1 cellular context compared by ENCODE assay signal in genomic region chr7:21426958-21427860, GRCh38.
TF ChIP-seq lines count a peak whose summit lies in the region.

No MANE protein-coding gene starts in this region.

TF ChIP-seq in HepG2, 621 proteins besides CTCF, POLR2A, EP300 and RAD21 (continued from another document and continues in another):
- TF ChIP-seq ZNF281 (CRISPR knock-in tag; IDR thresholded peaks at IDR 0.05; ENCODE audit: borderline replicate concordance) = 0 out of 2 replicates have a peak, but pooled peaks have one; percentile 29
- TF ChIP-seq SP2 (CRISPR knock-in tag; IDR thresholded peaks at IDR 0.05) = peak; percentile 68
- TF ChIP-seq, protein P1, sequence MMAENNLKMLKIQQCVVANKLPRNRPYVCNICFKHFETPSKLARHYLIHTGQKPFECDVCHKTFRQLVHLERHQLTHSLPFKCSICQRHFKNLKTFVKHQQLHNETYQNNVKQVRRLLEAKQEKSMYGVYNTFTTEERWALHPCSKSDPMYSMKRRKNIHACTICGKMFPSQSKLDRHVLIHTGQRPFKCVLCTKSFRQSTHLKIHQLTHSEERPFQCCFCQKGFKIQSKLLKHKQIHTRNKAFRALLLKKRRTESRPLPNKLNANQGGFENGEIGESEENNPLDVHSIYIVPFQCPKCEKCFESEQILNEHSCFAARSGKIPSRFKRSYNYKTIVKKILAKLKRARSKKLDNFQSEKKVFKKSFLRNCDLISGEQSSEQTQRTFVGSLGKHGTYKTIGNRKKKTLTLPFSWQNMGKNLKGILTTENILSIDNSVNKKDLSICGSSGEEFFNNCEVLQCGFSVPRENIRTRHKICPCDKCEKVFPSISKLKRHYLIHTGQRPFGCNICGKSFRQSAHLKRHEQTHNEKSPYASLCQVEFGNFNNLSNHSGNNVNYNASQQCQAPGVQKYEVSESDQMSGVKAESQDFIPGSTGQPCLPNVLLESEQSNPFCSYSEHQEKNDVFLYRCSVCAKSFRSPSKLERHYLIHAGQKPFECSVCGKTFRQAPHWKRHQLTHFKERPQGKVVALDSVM (CRISPR knock-in tag; IDR thresholded peaks at IDR 0.05) = peak; percentile 45; the same call in 1 of the 2 replicates
- no peak for TF ChIP-seq CENPX (CRISPR knock-in tag; IDR thresholded peaks at IDR 0.05)
- no peak for TF ChIP-seq EEA1 (CRISPR knock-in tag; IDR thresholded peaks at IDR 0.05; ENCODE audit: borderline replicate concordance)
- no peak for TF ChIP-seq HNRNPH1 (optimal IDR thresholded peaks at IDR 0.05; ENCODE audit: low read depth, low read length)
- no peak for TF ChIP-seq NR1H2 (CRISPR knock-in tag; IDR thresholded peaks at IDR 0.05; ENCODE audit: borderline replicate concordance, low read depth)
- 0 out of 2 replicates have a peak, but pooled peaks have one; percentile 49 for TF ChIP-seq ZNF615 (CRISPR knock-in tag; IDR thresholded peaks at IDR 0.05; ENCODE audit: borderline replicate concordance)
- no peak for TF ChIP-seq PHB2 (IDR thresholded peaks at IDR 0.05; ENCODE audit: partially characterized antibody)
- TF ChIP-seq TOE1 (CRISPR knock-in tag; IDR thresholded peaks at IDR 0.05) = no peak
- TF ChIP-seq KDM3A (CRISPR knock-in tag; IDR thresholded peaks at IDR 0.05; ENCODE audit: low read depth) = peak; percentile 64
- TF ChIP-seq FOXK1 (CRISPR knock-in tag; IDR thresholded peaks at IDR 0.05; ENCODE audit: borderline replicate concordance, low read depth) = peak; percentile 51; the same call in 1 of the 2 replicates
- no peak for TF ChIP-seq ZNF644 (CRISPR knock-in tag; IDR thresholded peaks at IDR 0.05; ENCODE audit: low read depth)
- TF ChIP-seq SIX1 (CRISPR knock-in tag; IDR thresholded peaks at IDR 0.05; ENCODE audit: borderline replicate concordance) = no peak
- TF ChIP-seq ATAD3A (CRISPR knock-in tag; IDR thresholded peaks at IDR 0.05) = no peak
- TF ChIP-seq, protein P2, sequence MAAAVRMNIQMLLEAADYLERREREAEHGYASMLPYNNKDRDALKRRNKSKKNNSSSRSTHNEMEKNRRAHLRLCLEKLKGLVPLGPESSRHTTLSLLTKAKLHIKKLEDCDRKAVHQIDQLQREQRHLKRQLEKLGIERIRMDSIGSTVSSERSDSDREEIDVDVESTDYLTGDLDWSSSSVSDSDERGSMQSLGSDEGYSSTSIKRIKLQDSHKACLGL (CRISPR knock-in tag; IDR thresholded peaks at IDR 0.05) = peak; percentile 99; the same call in 1 of the 2 replicates
- no peak for TF ChIP-seq ZSCAN21 (CRISPR knock-in tag; IDR thresholded peaks at IDR 0.05; ENCODE audit: borderline replicate concordance)
- TF ChIP-seq, protein P3, sequence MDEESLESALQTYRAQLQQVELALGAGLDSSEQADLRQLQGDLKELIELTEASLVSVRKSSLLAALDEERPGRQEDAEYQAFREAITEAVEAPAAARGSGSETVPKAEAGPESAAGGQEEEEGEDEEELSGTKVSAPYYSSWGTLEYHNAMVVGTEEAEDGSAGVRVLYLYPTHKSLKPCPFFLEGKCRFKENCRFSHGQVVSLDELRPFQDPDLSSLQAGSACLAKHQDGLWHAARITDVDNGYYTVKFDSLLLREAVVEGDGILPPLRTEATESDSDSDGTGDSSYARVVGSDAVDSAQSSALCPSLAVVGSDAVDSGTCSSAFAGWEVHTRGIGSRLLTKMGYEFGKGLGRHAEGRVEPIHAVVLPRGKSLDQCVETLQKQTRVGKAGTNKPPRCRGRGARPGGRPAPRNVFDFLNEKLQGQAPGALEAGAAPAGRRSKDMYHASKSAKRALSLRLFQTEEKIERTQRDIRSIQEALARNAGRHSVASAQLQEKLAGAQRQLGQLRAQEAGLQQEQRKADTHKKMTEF (CRISPR knock-in tag; IDR thresholded peaks at IDR 0.05) = peak; percentile 78
- no peak for TF ChIP-seq PAF1 (CRISPR knock-in tag; IDR thresholded peaks at IDR 0.05)
- TF ChIP-seq, protein P4, sequence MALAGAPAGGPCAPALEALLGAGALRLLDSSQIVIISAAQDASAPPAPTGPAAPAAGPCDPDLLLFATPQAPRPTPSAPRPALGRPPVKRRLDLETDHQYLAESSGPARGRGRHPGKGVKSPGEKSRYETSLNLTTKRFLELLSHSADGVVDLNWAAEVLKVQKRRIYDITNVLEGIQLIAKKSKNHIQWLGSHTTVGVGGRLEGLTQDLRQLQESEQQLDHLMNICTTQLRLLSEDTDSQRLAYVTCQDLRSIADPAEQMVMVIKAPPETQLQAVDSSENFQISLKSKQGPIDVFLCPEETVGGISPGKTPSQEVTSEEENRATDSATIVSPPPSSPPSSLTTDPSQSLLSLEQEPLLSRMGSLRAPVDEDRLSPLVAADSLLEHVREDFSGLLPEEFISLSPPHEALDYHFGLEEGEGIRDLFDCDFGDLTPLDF (CRISPR knock-in tag; IDR thresholded peaks at IDR 0.05) = peak; percentile 83
- TF ChIP-seq SUZ12 (IDR thresholded peaks at IDR 0.05; ENCODE audit: low read depth, low read length) = peak; percentile 71
- TF ChIP-seq MEIS2 (CRISPR knock-in tag; IDR thresholded peaks at IDR 0.05) = no peak
- peak; percentile 39 for TF ChIP-seq RBM39 (IDR thresholded peaks at IDR 0.05; ENCODE audit: low read depth, low read length, poor library complexity, severe bottlenecking)
- TF ChIP-seq REPIN1 (CRISPR knock-in tag; IDR thresholded peaks at IDR 0.05; ENCODE audit: borderline replicate concordance, low read depth) = peak; percentile 12; the same call in 1 of the 2 replicates
- no peak for TF ChIP-seq ZNF232 (CRISPR knock-in tag; IDR thresholded peaks at IDR 0.05; ENCODE audit: borderline replicate concordance)
- no peak for TF ChIP-seq ZNF292 (CRISPR knock-in tag; IDR thresholded peaks at IDR 0.05; ENCODE audit: borderline replicate concordance, low read depth)
- no peak for TF ChIP-seq TRIM24 (CRISPR knock-in tag; IDR thresholded peaks at IDR 0.05)
- TF ChIP-seq FOXO1 (CRISPR knock-in tag; IDR thresholded peaks at IDR 0.05) = peak; percentile 54; the same call in 1 of the 2 replicates
- TF ChIP-seq HOXD1 (CRISPR knock-in tag; IDR thresholded peaks at IDR 0.05) = peak; percentile 43; the same call in 1 of the 2 replicates
- no peak for TF ChIP-seq ZNF225 (CRISPR knock-in tag; IDR thresholded peaks at IDR 0.05)
- TF ChIP-seq, protein P5, sequence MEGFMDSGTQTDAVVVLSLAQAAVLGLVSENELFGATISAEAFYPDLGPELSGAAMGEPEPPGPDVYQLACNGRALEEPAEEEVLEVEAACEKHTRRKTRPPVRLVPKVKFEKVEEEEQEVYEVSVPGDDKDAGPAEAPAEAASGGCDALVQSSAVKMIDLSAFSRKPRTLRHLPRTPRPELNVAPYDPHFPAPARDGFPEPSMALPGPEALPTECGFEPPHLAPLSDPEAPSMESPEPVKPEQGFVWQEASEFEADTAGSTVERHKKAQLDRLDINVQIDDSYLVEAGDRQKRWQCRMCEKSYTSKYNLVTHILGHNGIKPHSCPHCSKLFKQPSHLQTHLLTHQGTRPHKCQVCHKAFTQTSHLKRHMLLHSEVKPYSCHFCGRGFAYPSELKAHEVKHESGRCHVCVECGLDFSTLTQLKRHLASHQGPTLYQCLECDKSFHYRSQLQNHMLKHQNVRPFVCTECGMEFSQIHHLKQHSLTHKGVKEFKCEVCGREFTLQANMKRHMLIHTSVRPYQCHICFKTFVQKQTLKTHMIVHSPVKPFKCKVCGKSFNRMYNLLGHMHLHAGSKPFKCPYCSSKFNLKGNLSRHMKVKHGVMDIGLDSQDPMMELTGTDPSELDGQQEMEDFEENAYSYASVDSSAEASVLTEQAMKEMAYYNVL (CRISPR knock-in tag; IDR thresholded peaks at IDR 0.05; ENCODE audit: borderline replicate concordance) = peak; percentile 29; the same call in 1 of the 2 replicates
- TF ChIP-seq TIGD3 (CRISPR knock-in tag; IDR thresholded peaks at IDR 0.05; ENCODE audit: borderline replicate concordance) = no peak
- no peak for TF ChIP-seq ZKSCAN8 (CRISPR knock-in tag; IDR thresholded peaks at IDR 0.05; ENCODE audit: borderline replicate concordance)
- TF ChIP-seq, protein P6, sequence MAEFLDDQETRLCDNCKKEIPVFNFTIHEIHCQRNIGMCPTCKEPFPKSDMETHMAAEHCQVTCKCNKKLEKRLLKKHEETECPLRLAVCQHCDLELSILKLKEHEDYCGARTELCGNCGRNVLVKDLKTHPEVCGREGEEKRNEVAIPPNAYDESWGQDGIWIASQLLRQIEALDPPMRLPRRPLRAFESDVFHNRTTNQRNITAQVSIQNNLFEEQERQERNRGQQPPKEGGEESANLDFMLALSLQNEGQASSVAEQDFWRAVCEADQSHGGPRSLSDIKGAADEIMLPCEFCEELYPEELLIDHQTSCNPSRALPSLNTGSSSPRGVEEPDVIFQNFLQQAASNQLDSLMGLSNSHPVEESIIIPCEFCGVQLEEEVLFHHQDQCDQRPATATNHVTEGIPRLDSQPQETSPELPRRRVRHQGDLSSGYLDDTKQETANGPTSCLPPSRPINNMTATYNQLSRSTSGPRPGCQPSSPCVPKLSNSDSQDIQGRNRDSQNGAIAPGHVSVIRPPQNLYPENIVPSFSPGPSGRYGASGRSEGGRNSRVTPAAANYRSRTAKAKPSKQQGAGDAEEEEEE (CRISPR knock-in tag; IDR thresholded peaks at IDR 0.05; ENCODE audit: borderline replicate concordance) = no peak
- peak; percentile 94; the same call in 1 of the 2 replicates for TF ChIP-seq SIN3A (IDR thresholded peaks at IDR 0.05; ENCODE audit: borderline replicate concordance, low read depth, low read length)
- TF ChIP-seq CSRNP1 (CRISPR knock-in tag; IDR thresholded peaks at IDR 0.05) = peak; percentile 73; the same call in 1 of the 2 replicates
- TF ChIP-seq CEBPB (IDR thresholded peaks at IDR 0.05; ENCODE audit: borderline replicate concordance, low read depth, low read length) = no peak
- TF ChIP-seq RELA (CRISPR knock-in tag; IDR thresholded peaks at IDR 0.05) = no peak
- TF ChIP-seq ZNF749 (CRISPR knock-in tag; IDR thresholded peaks at IDR 0.05; ENCODE audit: borderline replicate concordance) = no peak
- TF ChIP-seq PBX3 (CRISPR knock-in tag; IDR thresholded peaks at IDR 0.05; ENCODE audit: borderline replicate concordance) = no peak
- TF ChIP-seq RBFOX2 (IDR thresholded peaks at IDR 0.05; ENCODE audit: low read depth, low read length) = peak; percentile 88
- 0 out of 2 replicates have a peak, but pooled peaks have one; percentile 29 for TF ChIP-seq ZNF138 (CRISPR knock-in tag; IDR thresholded peaks at IDR 0.05; ENCODE audit: low read depth)
- no peak for TF ChIP-seq ZFP36L1 (CRISPR knock-in tag; IDR thresholded peaks at IDR 0.05)
- peak; percentile 75; the same call in 1 of the 2 replicates for TF ChIP-seq MYC (CRISPR knock-in tag; IDR thresholded peaks at IDR 0.05; ENCODE audit: borderline replicate concordance)
- TF ChIP-seq IRF1 (CRISPR knock-in tag; IDR thresholded peaks at IDR 0.05; ENCODE audit: low read depth) = no peak
- no peak for TF ChIP-seq HES4 (CRISPR knock-in tag; IDR thresholded peaks at IDR 0.05; ENCODE audit: borderline replicate concordance)
- TF ChIP-seq CBX5 (CRISPR knock-in tag; IDR thresholded peaks at IDR 0.05; ENCODE audit: borderline replicate concordance) = no peak
- TF ChIP-seq KDM6A (CRISPR knock-in tag; IDR thresholded peaks at IDR 0.05; ENCODE audit: low read depth) = no peak
